39 cellular contexts compared by ENCODE assay signal in the genomic region with DNA sequence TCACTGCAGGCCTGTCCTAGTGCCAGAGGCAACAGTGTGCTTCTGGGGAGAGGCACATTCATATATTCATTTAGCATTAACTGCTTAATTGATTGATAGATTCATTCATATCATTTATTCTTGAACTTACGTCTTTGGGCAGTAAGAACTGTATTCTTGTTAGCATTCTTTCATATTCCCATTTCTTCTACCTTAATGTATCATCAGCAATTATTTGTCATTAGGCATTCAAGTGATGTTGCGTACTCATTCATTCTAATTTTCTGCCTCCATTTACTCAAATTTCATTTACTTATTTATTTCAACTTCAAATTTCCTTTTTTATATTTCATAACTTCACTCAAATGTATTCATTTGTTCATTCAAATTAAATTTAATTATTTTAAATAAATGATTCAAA. TPM values are rescaled to one million over a fixed set of nuclear protein-coding genes. Genes with fewer than 3 reads are reported as not detected.
"Had no signal": no experiment of that assay in that cellular context is flagged by ENCODE, and none has a peak within 500 bp of the region (broad histone marks: within the 10 kb centered on the region; RNA-seq: fewer than 3 reads in every experiment).

No MANE protein-coding gene starts in this region.

- H3K36me3 ChIP-seq: MG63 had no signal

- H3K27me3 ChIP-seq: MG63 had no signal

- H3K4me3 ChIP-seq: MG63 had no signal

- DNase-seq: Kasumi-1, MG63, MM.1S, MV-4-11, NCI-H1048, NCI-H1092, NCI-H1092 treated with DMSO at 0.1 percent for 48 hours, NCI-H1105, NCI-H1105 treated with DMSO at 0.1 percent for 48 hours, NCI-H1417, NCI-H1417 treated with DMSO at 0.1 percent for 48 hours, NCI-H1436, NCI-H1436 treated with DMSO at 0.1 percent for 48 hours, NCI-H146, NCI-H1694, NCI-H1694 treated with DMSO at 0.1 percent for 48 hours, NCI-H187, NCI-H187 treated with DMSO at 0.1 percent for 48 hours, NCI-H1930, NCI-H2029, NCI-H2029 treated with DMSO at 0.1 percent for 48 hours, NCI-H2081, NCI-H2081 treated with DMSO at 0.1 percent for 48 hours, NCI-H2107, NCI-H2171, NCI-H2171 treated with DMSO at 0.1 percent for 48 hours, NCI-H2227 treated with DMSO at 0.1 percent for 48 hours, NCI-H226, NCI-H345, NCI-H446, NCI-H446 treated with DMSO at 0.1 percent for 48 hours, NCI-H510A, NCI-H510A treated with DMSO at 0.1 percent for 48 hours, NCI-H524, NCI-H524 treated with DMSO at 0.1 percent for 48 hours had no signal

RNA-seq across cellular contexts. Expression of gene CCR4, which starts 31.5 kb away (rescaled TPM):
- total RNA-seq: LHCN-M2, M059J, MCF 10A, NCI-H460 had no signal
